Comparison of ENCODE assay signal across 1 cellular context in the genomic region with DNA sequence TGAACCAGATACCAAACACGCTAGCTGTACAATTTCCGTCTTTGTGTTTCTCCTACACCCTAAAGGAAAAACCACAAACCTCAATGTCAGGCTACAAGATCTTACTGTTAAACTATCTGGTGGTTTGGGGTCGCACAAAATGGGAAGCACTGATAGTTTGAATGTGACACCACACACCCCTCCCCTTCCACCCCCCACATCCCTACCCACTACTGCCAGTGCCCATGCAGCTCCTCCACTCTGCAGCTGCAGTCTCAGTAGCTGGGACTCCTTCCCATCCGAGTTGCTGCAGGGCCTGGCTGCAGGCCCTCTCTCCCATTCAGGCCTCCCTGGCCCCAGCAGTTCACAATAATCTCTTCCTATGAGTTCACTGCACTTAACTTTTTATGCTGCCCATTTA.
TF ChIP-seq lines count a peak whose summit lies in the region.

No MANE protein-coding gene starts in this region.

TF ChIP-seq in IMR-90, 13 proteins besides CTCF, POLR2A, EP300 and RAD21:
- TF ChIP-seq RFX5 (IDR thresholded peaks at IDR 0.05; ENCODE audit: low read depth, low read length) = no peak
- TF ChIP-seq, protein P1, sequence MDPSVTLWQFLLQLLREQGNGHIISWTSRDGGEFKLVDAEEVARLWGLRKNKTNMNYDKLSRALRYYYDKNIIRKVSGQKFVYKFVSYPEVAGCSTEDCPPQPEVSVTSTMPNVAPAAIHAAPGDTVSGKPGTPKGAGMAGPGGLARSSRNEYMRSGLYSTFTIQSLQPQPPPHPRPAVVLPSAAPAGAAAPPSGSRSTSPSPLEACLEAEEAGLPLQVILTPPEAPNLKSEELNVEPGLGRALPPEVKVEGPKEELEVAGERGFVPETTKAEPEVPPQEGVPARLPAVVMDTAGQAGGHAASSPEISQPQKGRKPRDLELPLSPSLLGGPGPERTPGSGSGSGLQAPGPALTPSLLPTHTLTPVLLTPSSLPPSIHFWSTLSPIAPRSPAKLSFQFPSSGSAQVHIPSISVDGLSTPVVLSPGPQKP (IDR thresholded peaks at IDR 0.05; ENCODE audit: borderline replicate concordance, low read depth, low read length) = no peak
- TF ChIP-seq, protein P2, sequence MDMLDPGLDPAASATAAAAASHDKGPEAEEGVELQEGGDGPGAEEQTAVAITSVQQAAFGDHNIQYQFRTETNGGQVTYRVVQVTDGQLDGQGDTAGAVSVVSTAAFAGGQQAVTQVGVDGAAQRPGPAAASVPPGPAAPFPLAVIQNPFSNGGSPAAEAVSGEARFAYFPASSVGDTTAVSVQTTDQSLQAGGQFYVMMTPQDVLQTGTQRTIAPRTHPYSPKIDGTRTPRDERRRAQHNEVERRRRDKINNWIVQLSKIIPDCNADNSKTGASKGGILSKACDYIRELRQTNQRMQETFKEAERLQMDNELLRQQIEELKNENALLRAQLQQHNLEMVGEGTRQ (IDR thresholded peaks at IDR 0.05; ENCODE audit: low read depth, low read length) = no peak
- no peak for TF ChIP-seq NFE2L2 (IDR thresholded peaks at IDR 0.05; ENCODE audit: low read depth, low read length)
- TF ChIP-seq SMC3 (IDR thresholded peaks at IDR 0.05; ENCODE audit: low read depth, low read length) = no peak
- no peak for TF ChIP-seq BHLHE40 (IDR thresholded peaks at IDR 0.05; ENCODE audit: low read depth, low read length)
- no peak for TF ChIP-seq CHD1 (IDR thresholded peaks at IDR 0.05; ENCODE audit: low read depth, low read length)
- no peak for TF ChIP-seq RCOR1 (IDR thresholded peaks at IDR 0.05; ENCODE audit: insufficient replicate concordance, low read length)
- no peak for TF ChIP-seq MXI1 (IDR thresholded peaks at IDR 0.05; ENCODE audit: borderline replicate concordance, low read depth, low read length)
- no peak for TF ChIP-seq CEBPB (IDR thresholded peaks at IDR 0.05; ENCODE audit: low read depth, low read length)
- TF ChIP-seq MAZ (IDR thresholded peaks at IDR 0.05; ENCODE audit: borderline replicate concordance, low read depth, low read length) = no peak
- TF ChIP-seq FOS (IDR thresholded peaks at IDR 0.05; ENCODE audit: low read depth, low read length) = no peak
- TF ChIP-seq MAFK (IDR thresholded peaks at IDR 0.05; ENCODE audit: low read depth, low read length) = no peak
TF ChIP-seq in IMR-90: peak in this region for 0.
